ENCODE assay signal across 8 cellular contexts in genomic region chr3:171028025-171028778, GRCh38.
DNase-seq lines count a peak whose midpoint lies in the region; ATAC-seq and TF ChIP-seq lines count a peak whose summit lies in the region.

No MANE protein-coding gene starts in this region.

- no peaks in the 10 kb centered on the region for H3K27me3 ChIP-seq in muscle layer of duodenum (ENCODE audit: low read depth, low read length)
- no peaks in the 10 kb centered on the region for H3K27me3 ChIP-seq in subcutaneous abdominal adipose tissue (ENCODE audit: control insufficient read depth in 5 of 5, insufficient read depth in 4 of 5, low read length in 5 of 5)
- H3K27me3 ChIP-seq in HAP-1 (ENCODE audit: low read depth), result no peaks in the 10 kb centered on the region

- H3K4me3 ChIP-seq in muscle layer of duodenum (ENCODE audit: low read depth in 1 of 2, low read length in 2 of 2), result peak overlapping the region; percentile 52 to 58
- H3K4me3 ChIP-seq in subcutaneous abdominal adipose tissue (ENCODE audit: low read depth in 1 of 5, low read length in 5 of 5), result peak overlapping the region; percentile 48 to 66 (median 60)
- H3K4me3 ChIP-seq in HAP-1, result no peak overlapping the region

- ATAC-seq in HG03460 (IDR thresholded peaks at IDR 0.05; ENCODE audit: unreplicated experiment), result peak; percentile 74

- H3K9me3 ChIP-seq in ES-I3 (ENCODE audit: control insufficient read depth, insufficient read depth, low read length), result no peaks in the 10 kb centered on the region
- no peaks in the 10 kb centered on the region for H3K9me3 ChIP-seq in muscle layer of duodenum (ENCODE audit: control insufficient read depth in 1 of 2, low read length in 2 of 2)
- H3K9me3 ChIP-seq in subcutaneous abdominal adipose tissue (ENCODE audit: control insufficient read depth in 5 of 5, low read length in 5 of 5), result no peaks in the 10 kb centered on the region
- no peaks in the 10 kb centered on the region for H3K9me3 ChIP-seq in HAP-1

- no peak for TF ChIP-seq POLR2A in erythroblast (IDR thresholded peaks at IDR 0.05; ENCODE audit: low read length)

- H3K4me1 ChIP-seq in ES-I3 (ENCODE audit: insufficient read depth, low read length) (no peaks in the 10 kb centered on the region), muscle layer of duodenum (ENCODE audit: control insufficient read depth in 1 of 2, insufficient read depth in 2 of 2, low read length in 2 of 2) (peaks cover 0 to 3% of the 10 kb centered on the region in 2 donors), subcutaneous abdominal adipose tissue (ENCODE audit: control insufficient read depth in 5 of 5, insufficient read depth in 5 of 5, low read length in 5 of 5) (peaks cover 0 to 22% (median 17%) of the 10 kb centered on the region in 5 donors), HAP-1 (no peaks in the 10 kb centered on the region)

- peak overlapping the region; percentile 19 for H3K27ac ChIP-seq in muscle layer of duodenum (ENCODE audit: low read length)
- H3K27ac ChIP-seq in subcutaneous abdominal adipose tissue (ENCODE audit: low read depth, low read length), result no peak overlapping the region

- H3K9ac ChIP-seq in ES-I3 (ENCODE audit: low read depth, low read length) (peak overlapping the region; percentile 48; the same call in 1 of the 2 replicates), subcutaneous abdominal adipose tissue (ENCODE audit: low read length in 5 of 5) (peak overlapping the region in 2 of 5 donors; percentile 12 to 19)

- DNase-seq in activated CD8-positive, alpha-beta memory T cell treated with anti-CD3 and anti-CD28 coated beads, Interleukin-2, amount 50 U/mL, for 4 hours, result peak; percentile 16
- peak; percentile 12 to 43 for DNase-seq in erythroblast (lab: John Stamatoyannopoulos, UW)
- no peak for DNase-seq in HAP-1 (ENCODE audit: low spot score in 2 of 2)
- DNase-seq in SW 1271 (lab: John Stamatoyannopoulos, UW), result no peak

- no peaks in the 10 kb centered on the region for H3K36me3 ChIP-seq in ES-I3 (ENCODE audit: insufficient read depth, low read length)
- H3K36me3 ChIP-seq in muscle layer of duodenum (ENCODE audit: control insufficient read depth in 1 of 2, insufficient read depth in 2 of 2, low read length in 2 of 2), result no peaks in the 10 kb centered on the region
- no peaks in the 10 kb centered on the region for H3K36me3 ChIP-seq in subcutaneous abdominal adipose tissue (ENCODE audit: control insufficient read depth in 5 of 5, insufficient read depth in 5 of 5, low read length in 5 of 5)
- H3K36me3 ChIP-seq in HAP-1 (replicated peaks), result no peaks in the 10 kb centered on the region

- in situ Hi-C loops in HAP-1 (cut with MboI; ENCODE audit: low sequenced_read_pairs), result no loop called here

Comparison
In these comparisons a context has a peak if more than half of its experiments do, and no peak if none do; other contexts are left out.
1. DNase-seq: peak in activated CD8-positive, alpha-beta memory T cell treated with anti-CD3 and anti-CD28 coated beads, Interleukin-2, amount 50 U/mL, for 4 hours (single experiment) and erythroblast (2 of 2); none in HAP-1 (0 of 2) and SW 1271 (0 of 2).